In genomic region chr3:96324087-96324486, GRCh38 we compare ENCODE assay signal across 33 cellular contexts.
"Had no signal": no experiment of that assay in that cellular context is flagged by ENCODE, and none has a peak within 500 bp of the region (broad histone marks: within the 10 kb centered on the region; RNA-seq: fewer than 3 reads in every experiment).

No MANE protein-coding gene starts in this region.

- H3K4me3 ChIP-seq: MG63 had no signal

- H3K9me3 ChIP-seq: MG63 had no signal

- DNase-seq: Karpas-422, Kasumi-1, MG63, MM.1S, MV-4-11, NCI-H1048, NCI-H1092, NCI-H1092 treated with DMSO at 0.1 percent for 48 hours, NCI-H1105, NCI-H1105 treated with DMSO at 0.1 percent for 48 hours, NCI-H1417, NCI-H1417 treated with DMSO at 0.1 percent for 48 hours, NCI-H1436, NCI-H1436 treated with DMSO at 0.1 percent for 48 hours, NCI-H146, NCI-H1694, NCI-H1694 treated with DMSO at 0.1 percent for 48 hours, NCI-H187, NCI-H187 treated with DMSO at 0.1 percent for 48 hours, NCI-H1930, NCI-H2029, NCI-H2029 treated with DMSO at 0.1 percent for 48 hours, NCI-H2081, NCI-H2081 treated with DMSO at 0.1 percent for 48 hours, NCI-H2107, NCI-H2171, NCI-H2171 treated with DMSO at 0.1 percent for 48 hours, NCI-H2227 treated with DMSO at 0.1 percent for 48 hours, NCI-H345, NCI-H446, NCI-H446 treated with DMSO at 0.1 percent for 48 hours, NCI-H510A, NCI-H510A treated with DMSO at 0.1 percent for 48 hours had no signal

- H3K36me3 ChIP-seq: MG63 had no signal

- H3K27me3 ChIP-seq: MG63 had no signal
